15 cellular contexts compared by ENCODE assay signal in genomic region chr4:7367361-7367760, GRCh38.
DNase-seq lines count a peak whose midpoint lies in the region; ATAC-seq and TF ChIP-seq lines count a peak whose summit lies in the region.
"Had no signal": no experiment of that assay in that cellular context is flagged by ENCODE, and none has a peak within 500 bp of the region (broad histone marks: within the 10 kb centered on the region; RNA-seq: fewer than 3 reads in every experiment).

No MANE protein-coding gene starts in this region.

- H3K27ac Mint-ChIP-seq in type B pancreatic cell: peak overlapping the region; percentile 18
- no peak overlapping the region for H3K27ac Mint-ChIP-seq in activated CD8-positive, alpha-beta T cell treated with anti-CD3 and anti-CD28 coated beads for 36 hours

- POLR2A ChIA-PET in activated CD8-positive, alpha-beta T cell treated with anti-CD3 and anti-CD28 coated beads for 36 hours (lab: Charles Lee): no interaction called here

- H3K4me1 Mint-ChIP-seq in type B pancreatic cell (ENCODE audit: unreplicated experiment): peaks cover 35% of the 10 kb centered on the region
- H3K4me1 Mint-ChIP-seq in activated CD8-positive, alpha-beta T cell treated with anti-CD3 and anti-CD28 coated beads for 36 hours (ENCODE audit: low read depth): no peaks in the 10 kb centered on the region

- ATAC-seq in HG03432 (IDR thresholded peaks at IDR 0.05; ENCODE audit: unreplicated experiment): no peak
- no peak for ATAC-seq in activated CD8-positive, alpha-beta T cell treated with anti-CD3 and anti-CD28 coated beads for 36 hours

- no peaks in the 10 kb centered on the region for H3K9me3 Mint-ChIP-seq in type B pancreatic cell
- no peaks in the 10 kb centered on the region for H3K9me3 Mint-ChIP-seq in activated CD8-positive, alpha-beta T cell treated with anti-CD3 and anti-CD28 coated beads for 36 hours

- H3K27ac ChIP-seq in VCaP (peak overlapping the region; percentile 23), layer of hippocampus (ENCODE audit: low read depth, low read length) (peak overlapping the region; percentile 98)
- H3K27ac ChIP-seq: C4-2B had no signal

- CTCF ChIA-PET in activated CD8-positive, alpha-beta T cell treated with anti-CD3 and anti-CD28 coated beads for 36 hours (lab: Charles Lee): no interaction called here

- H3K36me3 Mint-ChIP-seq in type B pancreatic cell: no peaks in the 10 kb centered on the region
- no peaks in the 10 kb centered on the region for H3K36me3 Mint-ChIP-seq in activated CD8-positive, alpha-beta T cell treated with anti-CD3 and anti-CD28 coated beads for 36 hours (ENCODE audit: low read depth)

- intact Hi-C loops in activated CD8-positive, alpha-beta T cell treated with anti-CD3 and anti-CD28 coated beads for 36 hours (cut with micrococcal nuclease): no loop called here

- no peaks in the 10 kb centered on the region for H3K27me3 Mint-ChIP-seq in type B pancreatic cell
- no peaks in the 10 kb centered on the region for H3K27me3 Mint-ChIP-seq in activated CD8-positive, alpha-beta T cell treated with anti-CD3 and anti-CD28 coated beads for 36 hours

- DNase-seq in NCI-H748 (lab: John Stamatoyannopoulos, UW; ENCODE audit: unreplicated experiment) (peak; percentile 61), NCI-H748 treated with DMSO at 0.1 percent for 48 hours (lab: John Stamatoyannopoulos, UW) (no peak), type B pancreatic cell (ENCODE audit: extremely low spot score, unreplicated experiment) (no peak)
- DNase-seq in activated CD8-positive, alpha-beta T cell treated with anti-CD3 and anti-CD28 coated beads for 36 hours: no peak
- no peak for DNase-seq in activated effector memory CD4-positive, alpha-beta T cell treated with anti-CD3 and anti-CD28 coated beads, Interleukin-2, amount 50 U/mL, for 16 hours
- DNase-seq: DMS153, KBM-7, MV-4-11, NCI-H2081 treated with DMSO at 0.1 percent for 48 hours, NCI-H226, NCI-H526 had no signal

- TF ChIP-seq CTCF in VCaP (conservative IDR thresholded peaks at IDR 0.05): no peak
- no peak for TF ChIP-seq CTCF in type B pancreatic cell (conservative IDR thresholded peaks at IDR 0.05)
- no peak for TF ChIP-seq CTCF in activated CD8-positive, alpha-beta T cell treated with anti-CD3 and anti-CD28 coated beads for 36 hours (IDR thresholded peaks at IDR 0.05)

- no peaks in the 10 kb centered on the region for H3K27me3 ChIP-seq in layer of hippocampus (ENCODE audit: control insufficient read depth, insufficient read depth, low read length)

- no peak overlapping the region for H3K4me3 Mint-ChIP-seq in type B pancreatic cell
- H3K4me3 Mint-ChIP-seq in activated CD8-positive, alpha-beta T cell treated with anti-CD3 and anti-CD28 coated beads for 36 hours: no peak overlapping the region
